Comparison of ENCODE assay signal across 16 cellular contexts in genomic region chr18:34807106-34807796, GRCh38.
DNase-seq lines count a peak whose midpoint lies in the region; ATAC-seq and TF ChIP-seq lines count a peak whose summit lies in the region.
"Had no signal": no experiment of that assay in that cellular context is flagged by ENCODE, and none has a peak within 500 bp of the region (broad histone marks: within the 10 kb centered on the region; RNA-seq: fewer than 3 reads in every experiment).

No MANE protein-coding gene starts in this region.

- peaks cover 13% of the 10 kb centered on the region for H3K4me1 Mint-ChIP-seq in activated naive CD8-positive, alpha-beta T cell treated with anti-CD3 and anti-CD28 coated beads, Interleukin-2, amount 50 U/mL, for 24 hours
- H3K4me1 Mint-ChIP-seq: activated B cell treated with CpG ODN at 0.5 μM for 24 hours; stimulated activated naive B cell treated with anti-CD40 and anti-IgM and Interleukin-4, amounts not matched to agents 10 μg/mL and 1 μg/mL and 100 μg/mL, for 72 hours had no signal

- WGBS in transverse colon (ENCODE audit: low coverage in 1 of 2), 2 donors: 84 to 89% methylated on average over 2 of the region's 2 CpGs
- WGBS in right cardiac atrium: 86% methylated on average over 2 of the region's 2 CpGs

- H3K36me3 Mint-ChIP-seq in activated naive CD8-positive, alpha-beta T cell treated with anti-CD3 and anti-CD28 coated beads, Interleukin-2, amount 50 U/mL, for 24 hours (ENCODE audit: low read depth): no peaks in the 10 kb centered on the region
- H3K36me3 Mint-ChIP-seq: stimulated activated naive B cell treated with anti-CD40 and anti-IgM and Interleukin-4, amounts not matched to agents 10 μg/mL and 1 μg/mL and 100 μg/mL, for 72 hours had no signal

- no peaks in the 10 kb centered on the region for H3K9me3 Mint-ChIP-seq in activated naive CD8-positive, alpha-beta T cell treated with anti-CD3 and anti-CD28 coated beads, Interleukin-2, amount 50 U/mL, for 24 hours
- H3K9me3 Mint-ChIP-seq: activated B cell treated with CpG ODN at 0.5 μM for 24 hours; stimulated activated naive B cell treated with anti-CD40 and anti-IgM and Interleukin-4, amounts not matched to agents 10 μg/mL and 1 μg/mL and 100 μg/mL, for 72 hours had no signal

- H3K4me1 ChIP-seq in breast epithelium (no peaks in the 10 kb centered on the region), transverse colon (no peaks in the 10 kb centered on the region), right cardiac atrium (ENCODE audit: control insufficient read depth, insufficient read depth, low read length) (no peaks in the 10 kb centered on the region)

- intact Hi-C loops in breast epithelium (cut with DNase I; ENCODE audit: low total_unique reads): no loop called here
- intact Hi-C loops in transverse colon (cut with DNase I; ENCODE audit: low total_unique reads): no loop called here
- intact Hi-C loops in right cardiac atrium (cut with DNase I): no loop called here

- no peak overlapping the region for H3K4me3 Mint-ChIP-seq in activated naive CD8-positive, alpha-beta T cell treated with anti-CD3 and anti-CD28 coated beads, Interleukin-2, amount 50 U/mL, for 24 hours
- H3K4me3 Mint-ChIP-seq: activated B cell treated with CpG ODN at 0.5 μM for 24 hours; stimulated activated naive B cell treated with anti-CD40 and anti-IgM and Interleukin-4, amounts not matched to agents 10 μg/mL and 1 μg/mL and 100 μg/mL, for 72 hours had no signal

- no peak for TF ChIP-seq EP300 in transverse colon (IDR thresholded peaks at IDR 0.05; ENCODE audit: low read depth)

- H3K27ac Mint-ChIP-seq in activated naive CD8-positive, alpha-beta T cell treated with anti-CD3 and anti-CD28 coated beads, Interleukin-2, amount 50 U/mL, for 24 hours: no peak overlapping the region
- H3K27ac Mint-ChIP-seq: activated B cell treated with CpG ODN at 0.5 μM for 24 hours; stimulated activated naive B cell treated with anti-CD40 and anti-IgM and Interleukin-4, amounts not matched to agents 10 μg/mL and 1 μg/mL and 100 μg/mL, for 72 hours had no signal

- no peak for TF ChIP-seq CTCF in breast epithelium (IDR thresholded peaks at IDR 0.05)
- no peak for TF ChIP-seq CTCF in transverse colon (IDR thresholded peaks at IDR 0.05)

- peaks cover 6% of the 10 kb centered on the region for H3K27me3 Mint-ChIP-seq in activated naive CD8-positive, alpha-beta T cell treated with anti-CD3 and anti-CD28 coated beads, Interleukin-2, amount 50 U/mL, for 24 hours

- TF ChIP-seq POLR2A in breast epithelium (IDR thresholded peaks at IDR 0.05) (no peak), transverse colon (IDR thresholded peaks at IDR 0.05) (no peak)

- DNase-seq in NCI-H2029 (lab: John Stamatoyannopoulos, UW) (peak; percentile 15), NCI-H2029 treated with DMSO at 0.1 percent for 48 hours (lab: John Stamatoyannopoulos, UW) (no peak), breast epithelium (ENCODE audit: low spot score in 2 of 2) (peak in 1 of 2 donors; percentile 62), islet precursor cell (peak; percentile 92), transverse colon (no peak), right cardiac atrium (no peak), cerebellum (ENCODE audit: low spot score) (no peak)
- DNase-seq in activated naive CD8-positive, alpha-beta T cell treated with anti-CD3 and anti-CD28 coated beads, Interleukin-2, amount 50 U/mL, for 24 hours: no peak
- DNase-seq: 8988T; activated B cell treated with CpG ODN at 0.5 μM for 24 hours; activated naive CD4-positive, alpha-beta T cell treated with Interleukin-2 at 50 U/mL for 16 hours; GOT3; NCI-H524 treated with DMSO at 0.1 percent for 48 hours; small intestine; stimulated activated naive B cell treated with anti-CD40 and anti-IgM and Interleukin-4, amounts not matched to agents 10 μg/mL and 1 μg/mL and 100 μg/mL, for 72 hours had no signal

- H3K4me3 ChIP-seq in breast epithelium (no peak overlapping the region), transverse colon (no peak overlapping the region), right cardiac atrium (ENCODE audit: low read length) (no peak overlapping the region)

- H3K9me3 ChIP-seq in breast epithelium (no peaks in the 10 kb centered on the region), transverse colon (no peaks in the 10 kb centered on the region), right cardiac atrium (ENCODE audit: control insufficient read depth, low read length) (no peaks in the 10 kb centered on the region)

- H3K27ac ChIP-seq in breast epithelium (peak overlapping the region; percentile 34 to 81), transverse colon (no peak overlapping the region), right cardiac atrium (ENCODE audit: low read length) (no peak overlapping the region)
- H3K27ac ChIP-seq: RWPE1 had no signal

- ATAC-seq in activated naive CD8-positive, alpha-beta T cell treated with anti-CD3 and anti-CD28 coated beads, Interleukin-2, amount 50 U/mL, for 24 hours: no peak
- no peak for ATAC-seq in right cardiac atrium
- ATAC-seq: stimulated activated naive B cell treated with anti-CD40 and anti-IgM and Interleukin-4, amounts not matched to agents 10 μg/mL and 1 μg/mL and 100 μg/mL, for 72 hours had no signal

- in situ Hi-C loops in transverse colon (cut with MboI; ENCODE audit: low pct_ligation_motif_present in 1 of 4, low pct_unique_long_range_greater_than_20kb in 1 of 4, low sequenced_read_pairs in 3 of 4): no loop called here

- H3K36me3 ChIP-seq in breast epithelium (no peaks in the 10 kb centered on the region), transverse colon (no peaks in the 10 kb centered on the region)

- H3K27me3 ChIP-seq in breast epithelium: no peaks in the 10 kb centered on the region
- H3K27me3 ChIP-seq in transverse colon: no peaks in the 10 kb centered on the region
- H3K27me3 ChIP-seq in right cardiac atrium (ENCODE audit: control insufficient read depth, insufficient read depth): no peaks in the 10 kb centered on the region

Comparison
In these comparisons a context has a peak if more than half of its experiments do, and no peak if none do; other contexts are left out.
1. DNase-seq: peak in NCI-H2029 (single experiment) and islet precursor cell (single experiment); none in NCI-H2029 treated with DMSO at 0.1 percent for 48 hours (single experiment), activated naive CD8-positive, alpha-beta T cell treated with anti-CD3 and anti-CD28 coated beads, Interleukin-2, amount 50 U/mL, for 24 hours (single experiment), transverse colon (single experiment), right cardiac atrium (0 of 3) and cerebellum (single experiment).
2. H3K27ac ChIP-seq: peak in breast epithelium (2 of 2); none in transverse colon (0 of 4) and right cardiac atrium (single experiment).